26 cellular contexts compared by ENCODE assay signal in genomic region chr1:20753589-20753988, GRCh38. TPM values are rescaled to one million over a fixed set of nuclear protein-coding genes. Genes with fewer than 3 reads are reported as not detected.
A peak's percentile ranks its signal among the peaks of the same experiment; 100 is the strongest.
DNase-seq lines count a peak whose midpoint lies in the region; ATAC-seq, FAIRE-seq and TF ChIP-seq lines count a peak whose summit lies in the region.
"Had no signal": no experiment of that assay in that cellular context is flagged by ENCODE, and none has a peak within 500 bp of the region (broad histone marks: within the 10 kb centered on the region; RNA-seq: fewer than 3 reads in every experiment).

No MANE protein-coding gene starts in this region.

- TF ChIP-seq EP300 in ovary (IDR thresholded peaks at IDR 0.05): no peak

- POLR2A ChIA-PET in WTC11 (lab: Charles Lee): no interaction called here

- peak; percentile 18 for DNase-seq in AG10803 (ENCODE audit: low read depth)
- DNase-seq in ELR (ENCODE audit: low read depth): peak; percentile 49
- DNase-seq in WTC11 (ENCODE audit: low spot score): no peak
- DNase-seq in keratinocyte (ENCODE audit: low read depth, low spot score): no peak
- DNase-seq in ovary: no peak
- no peak for DNase-seq in head of caudate nucleus
- no peak for DNase-seq in prostate gland (ENCODE audit: low spot score)
- DNase-seq: activated CD8-positive, alpha-beta memory T cell treated with anti-CD3 and anti-CD28 coated beads for 24 hours; activated gamma-delta T cell; AML-193; aorta; COR-L47; cortex of kidney; left ventricle myocardium superior; NCI-H1048; NCI-H2171 treated with DMSO at 0.1 percent for 48 hours; NCI-H69; SJCRH30; stimulated activated CD4-positive, alpha-beta T cell treated with anti-CD3 and anti-CD28 coated beads, Interleukin-2, amount 100 ng/mL, for 24 hours; stomach had no signal

- H3K4me3 ChIP-seq in AG10803 (ENCODE audit: low read length) (no peak overlapping the region), keratinocyte (ENCODE audit: control insufficient read depth in 2 of 3, extremely low read depth in 1 of 3, insufficient read depth in 2 of 3, low read depth in 1 of 3, low read length in 3 of 3) (no peak overlapping the region), ovary (no peak overlapping the region), prostate gland (no peak overlapping the region)
- H3K4me3 ChIP-seq: SJCRH30, stomach had no signal

- H3K4me1 ChIP-seq in keratinocyte (ENCODE audit: control insufficient read depth, extremely low read depth, insufficient read depth, low read length): no peaks in the 10 kb centered on the region
- no peaks in the 10 kb centered on the region for H3K4me1 ChIP-seq in ovary (ENCODE audit: insufficient read depth)
- no peaks in the 10 kb centered on the region for H3K4me1 ChIP-seq in prostate gland (replicated peaks)
- H3K4me1 ChIP-seq: SJCRH30, stomach had no signal

- H3K4me2 ChIP-seq in keratinocyte (ENCODE audit: control insufficient read depth, extremely low read depth, insufficient read depth, low read depth, low read length): no peak overlapping the region

- H3K27ac Mint-ChIP-seq in WTC11: peak overlapping the region; percentile 32; the same call in 1 of the 2 replicates

- H3K27ac ChIP-seq in keratinocyte (ENCODE audit: control insufficient read depth, insufficient read depth, low read length) (no peak overlapping the region), ovary (no peak overlapping the region), prostate gland (no peak overlapping the region)
- H3K27ac ChIP-seq: epithelial cell of prostate, HL-60, SJCRH30, stomach had no signal

- peaks cover 53% of the 10 kb centered on the region for H3K36me3 Mint-ChIP-seq in WTC11

- CTCF ChIA-PET in WTC11 (lab: Charles Lee): no interaction called here

- H2AFZ ChIP-seq in keratinocyte (ENCODE audit: control insufficient read depth, low read length): no peak overlapping the region

- no peaks in the 10 kb centered on the region for H4K20me1 ChIP-seq in keratinocyte (ENCODE audit: control insufficient read depth, extremely low read depth, insufficient read depth, low read length)

- peaks cover 19 to 31% of the 10 kb centered on the region in 2 experiments for H3K36me3 ChIP-seq in keratinocyte (ENCODE audit: control insufficient read depth in 2 of 2, extremely low read depth in 1 of 2, insufficient read depth in 2 of 2, low read length in 2 of 2)
- no peaks in the 10 kb centered on the region for H3K36me3 ChIP-seq in ovary
- H3K36me3 ChIP-seq in prostate gland: peaks cover 5% of the 10 kb centered on the region in 2 donors

- no peaks in the 10 kb centered on the region for H3K9me3 Mint-ChIP-seq in WTC11

- no peaks in the 10 kb centered on the region for H3K27me3 Mint-ChIP-seq in WTC11 (ENCODE audit: low read depth)

- intact Hi-C loops in ovary (cut with DNase I) (no loop called here), head of caudate nucleus (cut with DNase I) (no loop called here), prostate gland (cut with DNase I) (no loop called here)

- 0 out of 2 replicates have a peak, but pooled peaks cover 5% of the 10 kb centered on the region for H3K4me1 Mint-ChIP-seq in WTC11

- H3K9ac ChIP-seq in keratinocyte (ENCODE audit: control insufficient read depth, extremely low read depth, insufficient read depth, low read length): no peak overlapping the region

- H3K9me1 ChIP-seq in keratinocyte (ENCODE audit: control insufficient read depth, extremely low read depth, insufficient read depth, low read length): no peaks in the 10 kb centered on the region

- no peak for TF ChIP-seq CTCF in AG10803 (conservative IDR thresholded peaks at IDR 0.05; ENCODE audit: low read length)
- no peak for TF ChIP-seq CTCF in WTC11 (IDR thresholded peaks at IDR 0.05)
- TF ChIP-seq CTCF in keratinocyte (optimal IDR thresholded peaks at IDR 0.05 in 1 of 3, IDR thresholded peaks at IDR 0.05 in 1 of 3, conservative IDR thresholded peaks at IDR 0.05 in 1 of 3; ENCODE audit: extremely low read depth in 1 of 3, insufficient read depth in 2 of 3, low read length in 3 of 3): no peak
- TF ChIP-seq CTCF in ovary (IDR thresholded peaks at IDR 0.05): no peak
- TF ChIP-seq CTCF in prostate gland (IDR thresholded peaks at IDR 0.05): no peak

- dilution Hi-C loops in keratinocyte (cut with MboI; ENCODE audit: extremely low pct_ligation_motif_present, low sequenced_read_pairs): no loop called here

- no peak overlapping the region for H3K4me3 Mint-ChIP-seq in WTC11

- ATAC-seq in WTC11: no peak
- ATAC-seq: HCT116, left ventricle myocardium superior had no signal

- TF ChIP-seq POLR2A in ovary (IDR thresholded peaks at IDR 0.05) (no peak), prostate gland (IDR thresholded peaks at IDR 0.05) (no peak)

- FAIRE-seq in keratinocyte (lab: Jason Lieb, UNC): peak; percentile 60
- FAIRE-seq: GM19239 had no signal

- WGBS in ovary, 3 donors: 81 to 88% (median 88%) methylated on average over 3 of the region's 3 CpGs
- WGBS in prostate gland: 80% methylated on average over 3 of the region's 3 CpGs

- H3K9me3 ChIP-seq in keratinocyte (ENCODE audit: control insufficient read depth, low read depth, low read length) (no peaks in the 10 kb centered on the region), ovary (no peaks in the 10 kb centered on the region), prostate gland (no peaks in the 10 kb centered on the region)
- H3K9me3 ChIP-seq: SJCRH30, stomach had no signal

- H3K79me2 ChIP-seq in keratinocyte (ENCODE audit: control insufficient read depth, insufficient read depth, low read length): peaks cover 3% of the 10 kb centered on the region

- H3K27me3 ChIP-seq in keratinocyte (ENCODE audit: control insufficient read depth, extremely low read depth, insufficient read depth, low read length) (no peaks in the 10 kb centered on the region), ovary (no peaks in the 10 kb centered on the region), prostate gland (replicated peaks; ENCODE audit: insufficient read depth) (no peaks in the 10 kb centered on the region)
- H3K27me3 ChIP-seq: SJCRH30, stomach had no signal

TF ChIP-seq in WTC11, 78 proteins besides CTCF, POLR2A, EP300 and RAD21 (continues in another document):
- no peak for TF ChIP-seq NFYB (CRISPR knock-in tag; conservative IDR thresholded peaks at IDR 0.05; ENCODE audit: low read depth)

RNA-seq across cellular contexts. Expression of gene SH2D5, which starts 21.1 kb away (rescaled TPM):
- total RNA-seq in WTC11 (2021) (13.4 to 17.8 TPM (median 13.8 TPM) in 3 replicates), ovary (1 to 10 TPM in 2 of 7 donors, under 1 TPM in 4, not detected in 1; 0.43 to 1.8 (median 0.77) TPM), prostate gland (1 to 10 TPM in 1 of 2 donors, not detected in 1; 2.2 TPM)
- polyA plus RNA-seq in keratinocyte (60.8 to 83.8 TPM (median 69.0 TPM) in 3 replicates), ovary (under 1 TPM; 0.15 TPM)
- 25.6 TPM for polyA plus RNA-seq in keratinocyte (2011; ENCODE audit: low read depth)
- polyA plus RNA-seq in keratinocyte (2011; cell fraction: cytosol; rRNA removed): 47.6 and 72.0 TPM in 2 replicates
- polyA plus RNA-seq in keratinocyte (2011; cell fraction: nucleus; rRNA removed): 163 and 199 TPM in 2 replicates
- 39.9 and 102 TPM in 2 replicates for polyA plus RNA-seq in keratinocyte (2012; ENCODE audit: low replicate concordance)
- 41.1 to 72.9 TPM (median 42.6 TPM) in 3 replicates for polyA minus RNA-seq in keratinocyte
- 92.5 TPM for polyA minus RNA-seq in keratinocyte (2011; cell fraction: cytosol; rRNA and poly(A)+ RNA removed)
- polyA minus RNA-seq in keratinocyte (2011; cell fraction: nucleus; rRNA and poly(A)+ RNA removed): 59.7 and 71.6 TPM in 2 replicates
- total RNA-seq: left ventricle myocardium superior, urinary bladder had no signal

RNA-seq across cellular contexts. Expression of gene HP1BP3, which starts 33.5 kb away (rescaled TPM):
- total RNA-seq in WTC11 (2021) (121 to 140 TPM (median 132 TPM) in 3 replicates), ovary (100 to 1,000 TPM; 184 to 260 (median 211) TPM), prostate gland (100 to 1,000 TPM; 156 to 252 TPM)
- polyA plus RNA-seq in keratinocyte (92.8 to 156 TPM (median 148 TPM) in 3 replicates), ovary (100 to 1,000 TPM; 162 to 302 TPM)
- polyA plus RNA-seq in keratinocyte (2011; ENCODE audit: low read depth): 100 TPM
- 74.7 and 79.8 TPM in 2 replicates for polyA plus RNA-seq in keratinocyte (2011; cell fraction: cytosol; rRNA removed)
- polyA plus RNA-seq in keratinocyte (2011; cell fraction: nucleus; rRNA removed): 271 and 303 TPM in 2 replicates
- polyA plus RNA-seq in keratinocyte (2012; ENCODE audit: low replicate concordance): 69.7 and 97.5 TPM in 2 replicates
- polyA minus RNA-seq in keratinocyte: 19.4 to 82.1 TPM (median 25.5 TPM) in 3 replicates
- polyA minus RNA-seq in keratinocyte (2011; cell fraction: cytosol; rRNA and poly(A)+ RNA removed): 83.1 TPM
- polyA minus RNA-seq in keratinocyte (2011; cell fraction: nucleus; rRNA and poly(A)+ RNA removed): 57.1 and 94.3 TPM in 2 replicates

RNA-seq across cellular contexts. Expression of gene KIF17, which starts 35.8 kb away (rescaled TPM):
- total RNA-seq in WTC11 (2021): 8.1 to 16.1 TPM (median 14.3 TPM) in 3 replicates
- 0.90 to 1.2 TPM (median 1.1 TPM) in 3 replicates for polyA plus RNA-seq in keratinocyte
- 5.8 TPM for polyA plus RNA-seq in keratinocyte (2011; ENCODE audit: low read depth)
- polyA plus RNA-seq in keratinocyte (2011; cell fraction: cytosol; rRNA removed): 0.40 and 0.81 TPM in 2 replicates
- 3.9 and 4.5 TPM in 2 replicates for polyA plus RNA-seq in keratinocyte (2011; cell fraction: nucleus; rRNA removed)
- 1.1 and 2.6 TPM in 2 replicates for polyA plus RNA-seq in keratinocyte (2012; ENCODE audit: low replicate concordance)
- polyA minus RNA-seq in keratinocyte: 0.59 to 1.5 TPM (median 1.2 TPM) in 3 replicates
- 1.7 TPM for polyA minus RNA-seq in keratinocyte (2011; cell fraction: cytosol; rRNA and poly(A)+ RNA removed)
- 2.2 and 2.6 TPM in 2 replicates for polyA minus RNA-seq in keratinocyte (2011; cell fraction: nucleus; rRNA and poly(A)+ RNA removed)
- total RNA-seq in ovary: 1 to 10 TPM in 4 of 7 donors, under 1 TPM in 3; 0.56 to 6.2 (median 2.2) TPM
- 1 to 10 TPM in 1 of 2 donors, under 1 TPM in 1; 1.00 to 2.2 TPM for polyA plus RNA-seq in ovary
- total RNA-seq in prostate gland: 10 to 100 TPM in 1 of 2 donors, 1 to 10 TPM in 1; 1.6 to 12.6 TPM
- total RNA-seq: T-helper 2 cell treated with Interferon-gamma antibody and Interleukin-4, amounts not matched to agents 100 ng/mL and 5 ng/mL, for 36 hours had no signal

Comparison
In these comparisons a context has a peak if more than half of its experiments do, and no peak if none do; other contexts are left out.
1. DNase-seq: peak in AG10803 (single experiment) and ELR (single experiment); none in WTC11 (single experiment), keratinocyte (single experiment), ovary (0 of 5), head of caudate nucleus (0 of 42) and prostate gland (single experiment).